ENCODE assay signal across 11 cellular contexts in the genomic region with DNA sequence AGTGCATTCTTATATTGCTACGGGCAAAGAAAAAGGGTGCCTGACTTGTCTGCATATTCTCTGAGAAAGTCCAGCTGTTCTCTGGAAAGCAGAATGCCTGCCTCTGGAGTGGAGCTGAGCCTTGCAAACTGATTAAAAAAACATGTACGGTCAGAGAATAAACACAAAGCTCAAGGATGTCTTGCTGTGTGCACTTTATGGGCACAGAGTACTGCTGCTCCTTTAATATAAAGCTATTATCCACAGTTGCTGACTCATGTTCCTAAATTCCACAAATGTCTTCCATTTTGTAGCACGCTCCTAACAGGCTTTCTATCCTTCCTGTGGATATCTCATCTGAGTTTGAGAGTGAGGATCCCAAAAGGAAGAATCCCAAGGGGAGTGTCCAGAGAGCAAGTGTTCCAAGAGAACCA.
DNase-seq lines count a peak whose midpoint lies in the region; FAIRE-seq and TF ChIP-seq lines count a peak whose summit lies in the region.
"Had no signal": no experiment of that assay in that cellular context is flagged by ENCODE, and none has a peak within 500 bp of the region (broad histone marks: within the 10 kb centered on the region; RNA-seq: fewer than 3 reads in every experiment).

No MANE protein-coding gene starts in this region.

- peaks cover 73% of the 10 kb centered on the region for H3K4me1 Mint-ChIP-seq in chondrocyte (ENCODE audit: low read depth)

- intact Hi-C loops in tibial artery (cut with DNase I; ENCODE audit: low total_unique reads): no loop called here

- DNase-seq in HFF-Myc (ENCODE audit: extremely low read depth, low read depth) (peak; percentile 93), chondrocyte (ENCODE audit: low spot score) (no peak), left kidney (ENCODE audit: low read depth, low spot score) (peak; percentile 84), tibial artery (no peak), NCI-H2171 (lab: John Stamatoyannopoulos, UW) (no peak), frontal cortex (ENCODE audit: low spot score in 2 of 2) (no peak), ecto neural progenitor cell (ENCODE audit: low spot score) (no peak)
- DNase-seq: central memory CD4-positive, alpha-beta T cell; H9 had no signal

- H3K4me3 Mint-ChIP-seq in chondrocyte (ENCODE audit: unreplicated experiment): peak overlapping the region; percentile 4
- H3K4me3 Mint-ChIP-seq: H9 had no signal

- H3K4me1 ChIP-seq in tibial artery: peaks cover 0 to 25% (median 4%) of the 10 kb centered on the region in 4 donors

- peak overlapping the region; percentile 89 for H3K27ac Mint-ChIP-seq in chondrocyte (ENCODE audit: unreplicated experiment)
- H3K27ac Mint-ChIP-seq: H9 had no signal

- no peaks in the 10 kb centered on the region for H3K9me3 Mint-ChIP-seq in chondrocyte (ENCODE audit: low read depth)
- H3K9me3 Mint-ChIP-seq: H9 had no signal

- no peaks in the 10 kb centered on the region for H3K27me3 ChIP-seq in tibial artery

- FAIRE-seq in frontal cortex (lab: Jason Lieb, UNC): no peak
- FAIRE-seq: G401.6 had no signal

- H3K27ac ChIP-seq in tibial artery: peak overlapping the region; percentile 11 to 19
- H3K27ac ChIP-seq: neutrophil had no signal

- H3K4me3 ChIP-seq in HFF-Myc (replicated peaks; ENCODE audit: low read depth, low read length): no peak overlapping the region
- no peak overlapping the region for H3K4me3 ChIP-seq in tibial artery

- H3K36me3 ChIP-seq in tibial artery: no peaks in the 10 kb centered on the region
- H3K36me3 ChIP-seq: neutrophil had no signal

- H3K9me3 ChIP-seq in tibial artery: no peaks in the 10 kb centered on the region
- H3K9me3 ChIP-seq: neutrophil had no signal

- H3K27me3 Mint-ChIP-seq in chondrocyte (ENCODE audit: low read depth): no peaks in the 10 kb centered on the region

- TF ChIP-seq CTCF in HFF-Myc (IDR thresholded peaks at IDR 0.05; ENCODE audit: low read depth, low read length, missing control alignments): no peak
- no peak for TF ChIP-seq CTCF in chondrocyte (IDR thresholded peaks at IDR 0.05)
- no peak for TF ChIP-seq CTCF in tibial artery (IDR thresholded peaks at IDR 0.05)

- H3K36me3 Mint-ChIP-seq in chondrocyte (ENCODE audit: low read depth): no peaks in the 10 kb centered on the region

Comparison
In these comparisons a context has a peak if more than half of its experiments do, and no peak if none do; other contexts are left out.
1. DNase-seq: peak in HFF-Myc (single experiment) and left kidney (single experiment); none in chondrocyte (single experiment), tibial artery (0 of 2), NCI-H2171 (single experiment), frontal cortex (0 of 2) and ecto neural progenitor cell (single experiment).